Comparison of ENCODE assay signal across 9 cellular contexts in genomic region chr9:124217839-124218437, GRCh38. TPM values are rescaled to one million over a fixed set of nuclear protein-coding genes. Genes with fewer than 3 reads are reported as not detected.
A peak's percentile ranks its signal among the peaks of the same experiment; 100 is the strongest.
DNase-seq lines count a peak whose midpoint lies in the region; FAIRE-seq and TF ChIP-seq lines count a peak whose summit lies in the region.
"Had no signal": no experiment of that assay in that cellular context is flagged by ENCODE, and none has a peak within 500 bp of the region (broad histone marks: within the 10 kb centered on the region; RNA-seq: fewer than 3 reads in every experiment).

No MANE protein-coding gene starts in this region.

- H3K9me3 Mint-ChIP-seq in IgD-negative memory B cell: peaks cover 0 to 4% (median 0%) of the 10 kb centered on the region in 3 donors
- H3K9me3 Mint-ChIP-seq in activated T-helper 2 cell treated with anti-CD3 and anti-CD28 coated beads, Interferon-gamma antibody, Interleukin-2, Interleukin-4, amounts not matched to agents 10 μg/mL and 5 μg/mL and 100 μg/mL, durations not matched to agents 14 hours and 24 hours and 36 hours: no peaks in the 10 kb centered on the region

- peak overlapping the region; percentile 96 for H3K27ac ChIP-seq in neutrophil

- FAIRE-seq in GM12892 (lab: Jason Lieb, UNC): peak; percentile 27
- FAIRE-seq: small intestine had no signal

- no peak for TF ChIP-seq CTCF in neutrophil (IDR thresholded peaks at IDR 0.05)

- no peak for DNase-seq in GM12892 (ENCODE audit: insufficient read length)
- DNase-seq in activated T-helper 2 cell treated with anti-CD3 and anti-CD28 coated beads, Interferon-gamma antibody, Interleukin-2, Interleukin-4, amounts not matched to agents 10 μg/mL and 5 μg/mL and 100 μg/mL, durations not matched to agents 14 hours and 24 hours and 36 hours (ENCODE audit: low spot score): no peak
- DNase-seq in NCI-H146 treated with DMSO at 0.1 percent for 48 hours (lab: John Stamatoyannopoulos, UW; ENCODE audit: unreplicated experiment): no peak
- no peak for DNase-seq in epidermal melanocyte (ENCODE audit: insufficient read length, low spot score)
- DNase-seq in cerebellar cortex (ENCODE audit: low spot score): no peak
- DNase-seq in NCI-H2107 treated with DMSO at 0.1 percent for 48 hours (lab: John Stamatoyannopoulos, UW; ENCODE audit: unreplicated experiment): no peak

- no peaks in the 10 kb centered on the region for H3K36me3 ChIP-seq in neutrophil

- peak overlapping the region; percentile 33 to 64 for H3K4me3 ChIP-seq in neutrophil (ENCODE audit: low read depth in 1 of 2, low read length in 1 of 2)

- H3K27ac Mint-ChIP-seq in IgD-negative memory B cell: peak overlapping the region; percentile 89 to 99 (median 98)
- H3K27ac Mint-ChIP-seq in activated T-helper 2 cell treated with anti-CD3 and anti-CD28 coated beads, Interferon-gamma antibody, Interleukin-2, Interleukin-4, amounts not matched to agents 10 μg/mL and 5 μg/mL and 100 μg/mL, durations not matched to agents 14 hours and 24 hours and 36 hours: peak overlapping the region; percentile 87

- no peaks in the 10 kb centered on the region for H3K27me3 ChIP-seq in neutrophil

- H3K27me3 Mint-ChIP-seq in IgD-negative memory B cell: no peaks in the 10 kb centered on the region
- H3K27me3 Mint-ChIP-seq in activated T-helper 2 cell treated with anti-CD3 and anti-CD28 coated beads, Interferon-gamma antibody, Interleukin-2, Interleukin-4, amounts not matched to agents 10 μg/mL and 5 μg/mL and 100 μg/mL, durations not matched to agents 14 hours and 24 hours and 36 hours (ENCODE audit: low read depth): no peaks in the 10 kb centered on the region

- peak overlapping the region; percentile 61 to 90 (median 77) for H3K4me3 Mint-ChIP-seq in IgD-negative memory B cell
- no peak overlapping the region for H3K4me3 Mint-ChIP-seq in activated T-helper 2 cell treated with anti-CD3 and anti-CD28 coated beads, Interferon-gamma antibody, Interleukin-2, Interleukin-4, amounts not matched to agents 10 μg/mL and 5 μg/mL and 100 μg/mL, durations not matched to agents 14 hours and 24 hours and 36 hours (ENCODE audit: low read depth)

- H3K9me3 ChIP-seq in neutrophil: no peaks in the 10 kb centered on the region

- peaks cover 52 to 79% (median 65%) of the 10 kb centered on the region in 3 donors for H3K4me1 Mint-ChIP-seq in IgD-negative memory B cell
- H3K4me1 Mint-ChIP-seq in activated T-helper 2 cell treated with anti-CD3 and anti-CD28 coated beads, Interferon-gamma antibody, Interleukin-2, Interleukin-4, amounts not matched to agents 10 μg/mL and 5 μg/mL and 100 μg/mL, durations not matched to agents 14 hours and 24 hours and 36 hours (ENCODE audit: low read depth): peaks cover 66% of the 10 kb centered on the region

- intact Hi-C loops in activated T-helper 2 cell treated with anti-CD3 and anti-CD28 coated beads, Interferon-gamma antibody, Interleukin-2, Interleukin-4, amounts not matched to agents 10 μg/mL and 5 μg/mL and 100 μg/mL, durations not matched to agents 14 hours and 24 hours and 36 hours (cut with micrococcal nuclease): loop anchor here (1.0 to 10.0 kb wide), 4 partner anchors 16 to 177 kb away; no protein-coding TSS in a partner anchor

- H3K4me1 ChIP-seq in neutrophil (ENCODE audit: control insufficient read depth in 1 of 2, insufficient read depth in 1 of 2, low read depth in 1 of 2, low read length in 1 of 2): peaks cover 100% of the 10 kb centered on the region in 2 experiments

- H3K36me3 Mint-ChIP-seq in IgD-negative memory B cell: no peaks in the 10 kb centered on the region
- no peaks in the 10 kb centered on the region for H3K36me3 Mint-ChIP-seq in activated T-helper 2 cell treated with anti-CD3 and anti-CD28 coated beads, Interferon-gamma antibody, Interleukin-2, Interleukin-4, amounts not matched to agents 10 μg/mL and 5 μg/mL and 100 μg/mL, durations not matched to agents 14 hours and 24 hours and 36 hours (ENCODE audit: low read depth)

- no peak for TF ChIP-seq POLR2A in GM12892 (IDR thresholded peaks at IDR 0.05; ENCODE audit: low read depth, low read length)

RNA-seq across cellular contexts. Expression of gene NEK6, which starts 39.8 kb away (rescaled TPM):
- polyA plus RNA-seq in GM12892 (2012; ENCODE audit: missing spikeins): 142 TPM
- polyA plus RNA-seq in IgD-negative memory B cell: 76.2 TPM
- 44.6 and 47.7 TPM in 2 replicates for total RNA-seq in activated T-helper 2 cell treated with anti-CD3 and anti-CD28 coated beads, Interferon-gamma antibody, Interleukin-2, Interleukin-4, amounts not matched to agents 10 μg/mL and 5 μg/mL and 100 μg/mL, durations not matched to agents 14 hours and 24 hours and 36 hours
